ENCODE assay signal across 32 cellular contexts in genomic region chr16:29922326-29922725, GRCh38. TPM values are rescaled to one million over a fixed set of nuclear protein-coding genes. Genes with fewer than 3 reads are reported as not detected.
"Had no signal": no experiment of that assay in that cellular context is flagged by ENCODE, and none has a peak within 500 bp of the region (broad histone marks: within the 10 kb centered on the region; RNA-seq: fewer than 3 reads in every experiment).

No MANE protein-coding gene starts in this region.

- H3K4me3 Mint-ChIP-seq: activated T-cell treated with anti-CD3 and anti-CD28 coated beads, Interleukin-2, amount 50 U/mL, for 4 hours; effector memory CD8-positive, alpha-beta T cell; stimulated activated memory B cell treated with anti-CD40 and anti-IgM and Interleukin-4, amounts not matched to agents 10 μg/mL and 1 μg/mL and 100 μg/mL, for 72 hours; stimulated activated naive CD8-positive, alpha-beta T cell treated with anti-CD3 and anti-CD28 coated beads, Interleukin-15, amount 100 ng/mL, for 72 hours had no signal

- H3K9me3 ChIP-seq: ascending aorta, breast epithelium, colonic mucosa, gastroesophageal sphincter, left ventricle myocardium inferior, pancreas, psoas muscle, sigmoid colon, tibial nerve had no signal

- H3K27me3 ChIP-seq: ascending aorta, breast epithelium, colonic mucosa, gastroesophageal sphincter, hepatocyte, pancreas, sigmoid colon, tibial nerve had no signal

- H2AFZ ChIP-seq: hepatocyte had no signal

- DNase-seq: activated CD4-positive, alpha-beta T cell treated with anti-CD3 and anti-CD28 coated beads for 48 hours; activated CD4-positive, alpha-beta T cell treated with anti-CD3 and anti-CD28 coated beads, Interleukin-2, amount 50 U/mL, for 48 hours; activated CD8-positive, alpha-beta memory T cell treated with anti-CD3 and anti-CD28 coated beads for 24 hours; activated naive CD4-positive, alpha-beta T cell; activated T-cell treated with anti-CD3 and anti-CD28 coated beads, Interleukin-2, amount 50 U/mL, for 4 hours; central memory CD4-positive, alpha-beta T cell; colonic mucosa; effector memory CD8-positive, alpha-beta T cell; erythroblast; islet precursor cell; left ventricle myocardium inferior; mesendoderm; nephron progenitor cell; nucleus accumbens; pancreas; psoas muscle; small intestine; stimulated activated CD4-positive, alpha-beta T cell treated with anti-CD3 and anti-CD28 coated beads, Interleukin-4, amount 100 ng/mL, for 24 hours; stimulated activated naive CD8-positive, alpha-beta T cell treated with anti-CD3 and anti-CD28 coated beads, Interleukin-15, amount 100 ng/mL, for 72 hours; T-helper 1 cell; T1000; WERI-Rb-1 had no signal

- H3K4me3 ChIP-seq: ascending aorta, breast epithelium, colonic mucosa, gastroesophageal sphincter, hepatocyte, left ventricle myocardium inferior, lung, pancreas, psoas muscle, sigmoid colon, tibial nerve had no signal

- H3K27ac ChIP-seq: ascending aorta, breast epithelium, colonic mucosa, gastroesophageal sphincter, hepatocyte, left ventricle myocardium inferior, pancreas, psoas muscle, sigmoid colon, WERI-Rb-1 had no signal

- H3K9me3 Mint-ChIP-seq: activated naive CD4-positive, alpha-beta T cell treated with anti-CD3 and anti-CD28 coated beads, Interleukin-2, amount 50 U/mL, for 72 hours; activated T-cell treated with anti-CD3 and anti-CD28 coated beads, Interleukin-2, amount 50 U/mL, for 4 hours; effector memory CD8-positive, alpha-beta T cell; nephron progenitor cell; stimulated activated memory B cell treated with anti-CD40 and anti-IgM and Interleukin-4, amounts not matched to agents 10 μg/mL and 1 μg/mL and 100 μg/mL, for 72 hours; stimulated activated naive CD8-positive, alpha-beta T cell treated with anti-CD3 and anti-CD28 coated beads, Interleukin-15, amount 100 ng/mL, for 72 hours had no signal

- H3K36me3 ChIP-seq: breast epithelium, colonic mucosa had no signal

- H3K27me3 Mint-ChIP-seq: effector memory CD8-positive, alpha-beta T cell; stimulated activated memory B cell treated with anti-CD40 and anti-IgM and Interleukin-4, amounts not matched to agents 10 μg/mL and 1 μg/mL and 100 μg/mL, for 72 hours; stimulated activated naive CD8-positive, alpha-beta T cell treated with anti-CD3 and anti-CD28 coated beads, Interleukin-15, amount 100 ng/mL, for 72 hours had no signal

- H3K27ac Mint-ChIP-seq: effector memory CD8-positive, alpha-beta T cell; stimulated activated memory B cell treated with anti-CD40 and anti-IgM and Interleukin-4, amounts not matched to agents 10 μg/mL and 1 μg/mL and 100 μg/mL, for 72 hours had no signal

- H3K4me2 ChIP-seq: hepatocyte had no signal

- FAIRE-seq: pancreas, small intestine had no signal

RNA-seq across cellular contexts. Expression of gene ASPHD1, which starts 22.0 kb away (rescaled TPM):
- total RNA-seq: ascending aorta, left ventricle myocardium inferior, mononuclear cell had no signal
